In genomic region chr3:11544413-11545181, GRCh38 we compare ENCODE assay signal across 10 cellular contexts.
A peak's percentile ranks its signal among the peaks of the same experiment; 100 is the strongest.
DNase-seq lines count a peak whose midpoint lies in the region; FAIRE-seq and TF ChIP-seq lines count a peak whose summit lies in the region.
"Had no signal": no experiment of that assay in that cellular context is flagged by ENCODE, and none has a peak within 500 bp of the region (broad histone marks: within the 10 kb centered on the region; RNA-seq: fewer than 3 reads in every experiment).

No MANE protein-coding gene starts in this region.

- DNase-seq in LHCN-M2 (ENCODE audit: low read depth): peak; percentile 83
- DNase-seq in ascending aorta (ENCODE audit: low spot score in 2 of 2): no peak
- peak; percentile 64 for DNase-seq in iPS-NIHi11 (ENCODE audit: low spot score)
- no peak for DNase-seq in thyroid gland
- DNase-seq in frontal cortex (ENCODE audit: low spot score in 2 of 2): no peak
- DNase-seq in dedifferentiated amniotic fluid mesenchymal stem cell (ENCODE audit: extremely low spot score): no peak
- no peak for DNase-seq in HuH-7.5 (ENCODE audit: low spot score)
- DNase-seq: central memory CD4-positive, alpha-beta T cell; NCI-H1048; SHP77 had no signal

- no peak for TF ChIP-seq CTCF in ascending aorta (IDR thresholded peaks at IDR 0.05)
- no peak for TF ChIP-seq CTCF in thyroid gland (IDR thresholded peaks at IDR 0.05)

- H3K4me1 ChIP-seq in ascending aorta (peaks cover 0 to 32% of the 10 kb centered on the region in 2 donors), thyroid gland (peaks cover 12 to 43% of the 10 kb centered on the region in 2 donors)

- H3K27me3 ChIP-seq in ascending aorta (no peaks in the 10 kb centered on the region), thyroid gland (no peaks in the 10 kb centered on the region)

- no peak overlapping the region for H3K4me3 ChIP-seq in ascending aorta
- H3K4me3 ChIP-seq in thyroid gland (replicated peaks in 1 of 3): no peak overlapping the region

- no peak for FAIRE-seq in frontal cortex (lab: Jason Lieb, UNC)

- intact Hi-C loops in ascending aorta (cut with DNase I) (no loop called here), thyroid gland (cut with DNase I) (no loop called here)

- H3K36me3 ChIP-seq in ascending aorta: no peaks in the 10 kb centered on the region
- H3K36me3 ChIP-seq in thyroid gland: no peaks in the 10 kb centered on the region

- no peak for TF ChIP-seq POLR2A in thyroid gland (IDR thresholded peaks at IDR 0.05)

- peak overlapping the region; percentile 45 to 67 for H3K27ac ChIP-seq in ascending aorta
- H3K27ac ChIP-seq in thyroid gland: peak overlapping the region in 2 of 3 donors; percentile 45 to 48

- no peaks in the 10 kb centered on the region for H3K9me3 ChIP-seq in ascending aorta
- no peaks in the 10 kb centered on the region for H3K9me3 ChIP-seq in thyroid gland

- 62 to 71% methylated on average over 12 to 15 of the region's 17 CpGs for WGBS in thyroid gland, 2 donors

Comparison
In these comparisons a context has a peak if more than half of its experiments do, and no peak if none do; other contexts are left out.
1. DNase-seq: peak in LHCN-M2 (single experiment) and iPS-NIHi11 (single experiment); none in ascending aorta (0 of 2), thyroid gland (0 of 2), frontal cortex (0 of 2), dedifferentiated amniotic fluid mesenchymal stem cell (single experiment) and HuH-7.5 (single experiment).